ENCODE assay signal across 1 cellular context in genomic region chr22:23012081-23012622, GRCh38.
TF ChIP-seq lines count a peak whose summit lies in the region.

No MANE protein-coding gene starts in this region.

TF ChIP-seq in K562, 482 proteins besides CTCF, POLR2A, EP300 and RAD21 (continued from another document):
- TF ChIP-seq ZMIZ1 (IDR thresholded peaks at IDR 0.05; ENCODE audit: low read depth in 2 of 2, low read length in 2 of 2), result no peak
- TF ChIP-seq RHOXF2B (CRISPR knock-in tag; conservative IDR thresholded peaks at IDR 0.05), result no peak
- TF ChIP-seq PPARD (CRISPR knock-in tag; IDR thresholded peaks at IDR 0.05), result no peak
- TF ChIP-seq ZNF584 (CRISPR knock-in tag; IDR thresholded peaks at IDR 0.05; ENCODE audit: low read depth), result no peak
- TF ChIP-seq ZNF316 (IDR thresholded peaks at IDR 0.05), result no peak
- TF ChIP-seq PRMT5 (CRISPR knock-in tag; IDR thresholded peaks at IDR 0.05), result 0 out of 2 replicates have a peak, but pooled peaks have one; percentile 10
- no peak for TF ChIP-seq NR0B1 (IDR thresholded peaks at IDR 0.05; ENCODE audit: partially characterized antibody)
- TF ChIP-seq TGIF2 (CRISPR knock-in tag; IDR thresholded peaks at IDR 0.05), result no peak
- no peak for TF ChIP-seq PBX2 (CRISPR knock-in tag; IDR thresholded peaks at IDR 0.05; ENCODE audit: low read depth)
- TF ChIP-seq PBX2 (tag; conservative IDR thresholded peaks at IDR 0.05; ENCODE audit: low read depth), result no peak
- no peak for TF ChIP-seq USF2 (CRISPR knock-in tag; IDR thresholded peaks at IDR 0.05)
- no peak for TF ChIP-seq MCM7 (IDR thresholded peaks at IDR 0.05)
- no peak for TF ChIP-seq RCOR1 (IDR thresholded peaks at IDR 0.05; ENCODE audit: borderline replicate concordance in 1 of 2, low read depth in 2 of 2, low read length in 2 of 2)
- TF ChIP-seq STAT6 (CRISPR knock-in tag; IDR thresholded peaks at IDR 0.05), result peak; percentile 68; the same call in 1 of the 2 replicates
- no peak for TF ChIP-seq PYGO2 (tag; IDR thresholded peaks at IDR 0.05)
